ENCODE assay signal across 8 cellular contexts in the genomic region with DNA sequence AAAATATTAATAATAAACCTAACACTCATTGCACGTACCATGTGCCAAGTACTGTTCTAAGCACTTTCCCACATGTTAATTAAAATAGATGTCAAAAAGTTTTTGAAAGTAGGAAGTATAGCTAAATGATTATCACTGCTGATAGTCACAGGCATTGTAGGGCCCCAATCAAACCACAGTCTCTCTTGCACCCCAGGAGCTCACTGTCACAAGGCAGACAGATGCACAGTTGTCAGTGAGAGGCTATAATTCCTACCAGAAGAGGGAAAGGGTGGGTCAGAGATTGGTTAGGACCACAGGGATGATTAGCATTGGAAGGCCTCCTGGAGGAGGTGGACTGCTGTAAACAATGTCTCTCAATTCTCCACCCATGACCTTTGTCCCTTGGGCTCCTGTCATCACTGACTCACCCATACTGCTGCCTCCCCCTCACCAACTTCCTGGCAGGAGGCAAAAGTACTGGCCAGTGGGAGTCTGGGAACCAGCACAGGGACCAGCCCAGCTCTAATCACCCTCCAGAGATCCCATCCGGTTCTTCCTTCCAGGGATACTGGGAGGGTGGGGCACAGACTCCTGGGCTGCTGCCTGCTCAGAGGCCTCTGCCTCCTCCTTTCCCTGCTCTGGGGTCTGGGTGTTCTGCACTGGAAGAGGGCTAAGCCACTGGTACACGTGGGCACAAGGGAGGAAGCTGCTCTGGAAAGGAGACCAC. TPM values are rescaled to one million over a fixed set of nuclear protein-coding genes. Genes with fewer than 3 reads are reported as not detected.
DNase-seq lines count a peak whose midpoint lies in the region; ATAC-seq and TF ChIP-seq lines count a peak whose summit lies in the region.

No MANE protein-coding gene starts in this region.

- H2AFZ ChIP-seq in MM.1S (ENCODE audit: low read length) = 0 out of 2 replicates have a peak overlapping the region, but pooled peaks have one; percentile 57

- no peaks in the 10 kb centered on the region for H4K20me1 ChIP-seq in MM.1S (ENCODE audit: insufficient read depth, low read length)

- peak overlapping the region; percentile 90; the same call in 1 of the 2 replicates for H3K9ac ChIP-seq in MM.1S (ENCODE audit: low read length)

- peak overlapping the region; percentile 99; the same call in 1 of the 2 replicates for H3K27ac ChIP-seq in MM.1S (ENCODE audit: low read length)

- peak; percentile 10 for DNase-seq in GM10266 (ENCODE audit: extremely low spot score)
- DNase-seq in MM.1S = no peak
- DNase-seq in astrocyte of the spinal cord (ENCODE audit: low read depth, low spot score) = peak; percentile 93
- no peak for DNase-seq in immature natural killer cell
- DNase-seq in stimulated activated effector memory CD8-positive, alpha-beta T cell treated with anti-CD3 and anti-CD28 coated beads, Interleukin-12 subunit alpha, Interleukin-12 subunit beta, amount 100 ng/mL, for 72 hours (ENCODE audit: low spot score in 2 of 2) = no peak
- DNase-seq in NCI-H774 (lab: John Stamatoyannopoulos, UW) = no peak
- no peak for DNase-seq in G401 (ENCODE audit: low spot score)

- H3K27me3 ChIP-seq in MM.1S (replicated peaks; ENCODE audit: insufficient read depth, low read length) = no peaks in the 10 kb centered on the region

- H3K36me3 Mint-ChIP-seq in immature natural killer cell = no peaks in the 10 kb centered on the region
- peaks cover 18% of the 10 kb centered on the region for H3K36me3 Mint-ChIP-seq in stimulated activated effector memory CD8-positive, alpha-beta T cell treated with anti-CD3 and anti-CD28 coated beads, Interleukin-12 subunit alpha, Interleukin-12 subunit beta, amount 100 ng/mL, for 72 hours

- no peak for ATAC-seq in stimulated activated effector memory CD8-positive, alpha-beta T cell treated with anti-CD3 and anti-CD28 coated beads, Interleukin-12 subunit alpha, Interleukin-12 subunit beta, amount 100 ng/mL, for 72 hours
- no peak for ATAC-seq in HG03108 (IDR thresholded peaks at IDR 0.05; ENCODE audit: unreplicated experiment)

- TF ChIP-seq CTCF in GM10266 (IDR thresholded peaks at IDR 0.05; ENCODE audit: control insufficient read depth, insufficient read depth, low read depth, missing control alignments) (no peak), MM.1S (IDR thresholded peaks at IDR 0.05; ENCODE audit: low read length) (no peak), astrocyte of the spinal cord (IDR thresholded peaks at IDR 0.05; ENCODE audit: low read depth, low read length) (peak; percentile 12)

- H3F3A ChIP-seq in MM.1S (ENCODE audit: insufficient read depth, low read length) = peaks cover 26% of the 10 kb centered on the region

- H3K9me3 ChIP-seq in MM.1S (replicated peaks; ENCODE audit: insufficient read depth, low read length) = no peaks in the 10 kb centered on the region

- in situ Hi-C loops in astrocyte of the spinal cord (cut with HindIII; ENCODE audit: low sequenced_read_pairs) (no loop called here), G401 (cut with HindIII; ENCODE audit: low sequenced_read_pairs) (no loop called here)

- no peaks in the 10 kb centered on the region for H3K9me3 Mint-ChIP-seq in immature natural killer cell
- no peaks in the 10 kb centered on the region for H3K9me3 Mint-ChIP-seq in stimulated activated effector memory CD8-positive, alpha-beta T cell treated with anti-CD3 and anti-CD28 coated beads, Interleukin-12 subunit alpha, Interleukin-12 subunit beta, amount 100 ng/mL, for 72 hours

- no peaks in the 10 kb centered on the region for H3K36me3 ChIP-seq in MM.1S (replicated peaks; ENCODE audit: insufficient read depth, low read length)

- H3K4me3 ChIP-seq in MM.1S (ENCODE audit: low read length) (peak overlapping the region; percentile 91), astrocyte of the spinal cord (ENCODE audit: low read depth, low read length) (peak overlapping the region; percentile 74)

- H3K27ac Mint-ChIP-seq in immature natural killer cell = peak overlapping the region; percentile 96 to 100 (median 98)
- H3K27ac Mint-ChIP-seq in stimulated activated effector memory CD8-positive, alpha-beta T cell treated with anti-CD3 and anti-CD28 coated beads, Interleukin-12 subunit alpha, Interleukin-12 subunit beta, amount 100 ng/mL, for 72 hours = peak overlapping the region; percentile 97

- H3K79me2 ChIP-seq in MM.1S (ENCODE audit: low read length) = peaks cover 8% of the 10 kb centered on the region; the same call in 1 of the 2 replicates

- peaks cover 9 to 21% (median 18%) of the 10 kb centered on the region in 3 donors for H3K27me3 Mint-ChIP-seq in immature natural killer cell (ENCODE audit: low read depth in 3 of 3)

- peak overlapping the region; percentile 98; the same call in 1 of the 2 replicates for H3K4me2 ChIP-seq in MM.1S (ENCODE audit: low read depth, low read length)

- H3K4me1 Mint-ChIP-seq in immature natural killer cell = peaks cover 38 to 39% of the 10 kb centered on the region in 2 donors
- H3K4me1 Mint-ChIP-seq in stimulated activated effector memory CD8-positive, alpha-beta T cell treated with anti-CD3 and anti-CD28 coated beads, Interleukin-12 subunit alpha, Interleukin-12 subunit beta, amount 100 ng/mL, for 72 hours = peaks cover 69% of the 10 kb centered on the region

- H3K9me2 ChIP-seq in MM.1S (replicated peaks; ENCODE audit: insufficient read depth, low read length) = no peaks in the 10 kb centered on the region

- H3K4me1 ChIP-seq in MM.1S (ENCODE audit: low read length) = peaks cover 35% of the 10 kb centered on the region

- H3K4me3 Mint-ChIP-seq in immature natural killer cell = peak overlapping the region; percentile 90 to 99 (median 96)
- H3K4me3 Mint-ChIP-seq in stimulated activated effector memory CD8-positive, alpha-beta T cell treated with anti-CD3 and anti-CD28 coated beads, Interleukin-12 subunit alpha, Interleukin-12 subunit beta, amount 100 ng/mL, for 72 hours = peak overlapping the region; percentile 87

RNA-seq across cellular contexts. Expression of a gene that starts 1.1 kb away (rescaled TPM):
- polyA plus RNA-seq in immature natural killer cell = 100 to 1,000 TPM in 2 of 3 donors, 10 to 100 TPM in 1; 86.1 to 131 (median 118) TPM
- total RNA-seq in G401 (2014; rRNA removed; shearing (Covaris generic)) = 15.2 and 19.4 TPM in 2 replicates

RNA-seq across cellular contexts. Expression of a gene that starts 18.9 kb away (rescaled TPM):
- polyA plus RNA-seq in immature natural killer cell = 1 to 10 TPM in 1 of 3 donors, under 1 TPM in 1, not detected in 1; 0.34 to 2.2 TPM
- 1.9 and 4.2 TPM in 2 replicates for total RNA-seq in G401 (2014; rRNA removed; shearing (Covaris generic))

RNA-seq across cellular contexts. Expression of a gene that starts 37.3 kb away (rescaled TPM):
- polyA plus RNA-seq in immature natural killer cell = 10 to 100 TPM; 10.2 to 12.8 (median 11.6) TPM
- 20.3 and 38.1 TPM in 2 replicates for total RNA-seq in G401 (2014; rRNA removed; shearing (Covaris generic))

RNA-seq across cellular contexts. Expression of a gene that starts 47.2 kb away (rescaled TPM):
- polyA plus RNA-seq in immature natural killer cell = 1,000 to 10,000 TPM in 1 of 3 donors, 100 to 1,000 TPM in 2; 830 to 1,276 (median 950) TPM
- 319 TPM in 2 replicates for total RNA-seq in G401 (2014; rRNA removed; shearing (Covaris generic))

RNA-seq across cellular contexts. Expression of a gene that starts 49.4 kb away (rescaled TPM):
- 100 to 1,000 TPM; 396 to 531 (median 451) TPM for polyA plus RNA-seq in immature natural killer cell
- 0.10 and 0.31 TPM in 2 replicates for total RNA-seq in G401 (2014; rRNA removed; shearing (Covaris generic))

Comparison
In these comparisons a context has a peak if more than half of its experiments do, and no peak if none do; other contexts are left out.
1. DNase-seq: peak in GM10266 (single experiment) and astrocyte of the spinal cord (single experiment); none in MM.1S (single experiment), immature natural killer cell (0 of 3), stimulated activated effector memory CD8-positive, alpha-beta T cell treated with anti-CD3 and anti-CD28 coated beads, Interleukin-12 subunit alpha, Interleukin-12 subunit beta, amount 100 ng/mL, for 72 hours (0 of 2), NCI-H774 (single experiment) and G401 (single experiment).